16 cellular contexts compared by ENCODE assay signal in genomic region chr22:45090364-45090960, GRCh38.
A peak's percentile ranks its signal among the peaks of the same experiment; 100 is the strongest.
DNase-seq lines count a peak whose midpoint lies in the region; ATAC-seq and TF ChIP-seq lines count a peak whose summit lies in the region.
"Had no signal": no experiment of that assay in that cellular context is flagged by ENCODE, and none has a peak within 500 bp of the region (broad histone marks: within the 10 kb centered on the region; RNA-seq: fewer than 3 reads in every experiment).

No MANE protein-coding gene starts in this region.

- no CpG with 5 or more reads among the region's 13 CpGs for WGBS in trophoblast cell (ENCODE audit: extremely low coverage, insufficient coverage, insufficient read length)

- no peak overlapping the region for H3K4me3 Mint-ChIP-seq in activated CD4-positive, alpha-beta T cell treated with anti-CD3 and anti-CD28 coated beads, Interleukin-2, amount 10 ng/mL, durations not matched to agents 7 days and 5 days
- H3K4me3 Mint-ChIP-seq: activated naive CD8-positive, alpha-beta T cell treated with anti-CD3 and anti-CD28 coated beads, Interleukin-2, amount 10 ng/mL, durations not matched to agents 7 days and 5 days had no signal

- no peaks in the 10 kb centered on the region for H3K36me3 ChIP-seq in trophoblast cell (ENCODE audit: control insufficient read depth in 1 of 2, insufficient read depth in 2 of 2, low read length in 2 of 2)
- H3K36me3 ChIP-seq: gastrocnemius medialis, thyroid gland had no signal

- peak; percentile 20 for TF ChIP-seq CTCF in fibroblast of the aortic adventitia (IDR thresholded peaks at IDR 0.05; ENCODE audit: insufficient read depth, low read length)

- CTCF ChIA-PET in activated CD4-positive, alpha-beta T cell treated with anti-CD3 and anti-CD28 coated beads, Interleukin-2, amount 10 ng/mL, durations not matched to agents 7 days and 5 days (lab: Charles Lee), result interaction anchor here (0.6 kb wide), 1 partner anchor 25 kb away, joined by 3 read pairs; no protein-coding TSS in a partner anchor

- H4K12ac ChIP-seq in trophoblast cell (ENCODE audit: low read depth, low read length), result no peak overlapping the region

- no peak overlapping the region for H3K18ac ChIP-seq in trophoblast cell (ENCODE audit: low read length)

- H3K4ac ChIP-seq in trophoblast cell (ENCODE audit: low read depth, low read length), result no peak overlapping the region

- no peaks in the 10 kb centered on the region for H3K36me3 Mint-ChIP-seq in activated CD4-positive, alpha-beta T cell treated with anti-CD3 and anti-CD28 coated beads, Interleukin-2, amount 10 ng/mL, durations not matched to agents 7 days and 5 days (ENCODE audit: low read depth)
- H3K36me3 Mint-ChIP-seq: activated naive CD8-positive, alpha-beta T cell treated with anti-CD3 and anti-CD28 coated beads, Interleukin-2, amount 10 ng/mL, durations not matched to agents 7 days and 5 days had no signal

- H2AK5ac ChIP-seq in trophoblast cell (ENCODE audit: low read length), result no peak overlapping the region

- no peaks in the 10 kb centered on the region for H3K27me3 Mint-ChIP-seq in activated CD4-positive, alpha-beta T cell treated with anti-CD3 and anti-CD28 coated beads, Interleukin-2, amount 10 ng/mL, durations not matched to agents 7 days and 5 days

- H3K4me3 ChIP-seq in fibroblast of the aortic adventitia (ENCODE audit: low read depth, low read length) (no peak overlapping the region), trophoblast cell (ENCODE audit: low read depth, low read length) (no peak overlapping the region)
- H3K4me3 ChIP-seq: dorsolateral prefrontal cortex, gastrocnemius medialis, thyroid gland had no signal

- H2AFZ ChIP-seq in trophoblast cell (ENCODE audit: insufficient read depth, low read length, poor library complexity), result no peak overlapping the region

- no peaks in the 10 kb centered on the region for H3K9me3 Mint-ChIP-seq in activated CD4-positive, alpha-beta T cell treated with anti-CD3 and anti-CD28 coated beads, Interleukin-2, amount 10 ng/mL, durations not matched to agents 7 days and 5 days
- H3K9me3 Mint-ChIP-seq: activated naive CD8-positive, alpha-beta T cell treated with anti-CD3 and anti-CD28 coated beads, Interleukin-2, amount 10 ng/mL, durations not matched to agents 7 days and 5 days had no signal

- H3K27ac ChIP-seq in trophoblast cell (ENCODE audit: low read depth, low read length), result no peak overlapping the region
- H3K27ac ChIP-seq: dorsolateral prefrontal cortex, gastrocnemius medialis, thyroid gland had no signal

- no peak overlapping the region for H2BK5ac ChIP-seq in trophoblast cell (ENCODE audit: low read depth, low read length, poor library complexity)

- DNase-seq in H4 (ENCODE audit: low spot score) (peak; percentile 61), RPMI7951 (ENCODE audit: low read depth) (peak; percentile 20), fibroblast of the aortic adventitia (ENCODE audit: low read depth) (peak; percentile 48), trophoblast cell (peak; percentile 67 to 80), anterior cingulate cortex (lab: John Stamatoyannopoulos, UW) (no peak), cerebellar nuclear complex (lab: John Stamatoyannopoulos, UW) (no peak)
- DNase-seq in activated CD4-positive, alpha-beta T cell treated with anti-CD3 and anti-CD28 coated beads, Interleukin-2, amount 10 ng/mL, durations not matched to agents 7 days and 5 days, result no peak
- DNase-seq: activated naive CD8-positive, alpha-beta T cell treated with anti-CD3 and anti-CD28 coated beads, Interleukin-2, amount 10 ng/mL, durations not matched to agents 7 days and 5 days; dorsolateral prefrontal cortex; gastrocnemius medialis; left ventricle myocardium superior; NCI-H1105; NCI-H526; thyroid gland had no signal

- H3K4me1 Mint-ChIP-seq in activated CD4-positive, alpha-beta T cell treated with anti-CD3 and anti-CD28 coated beads, Interleukin-2, amount 10 ng/mL, durations not matched to agents 7 days and 5 days, result no peaks in the 10 kb centered on the region
- H3K4me1 Mint-ChIP-seq: activated naive CD8-positive, alpha-beta T cell treated with anti-CD3 and anti-CD28 coated beads, Interleukin-2, amount 10 ng/mL, durations not matched to agents 7 days and 5 days had no signal

- no peak overlapping the region for H2BK12ac ChIP-seq in trophoblast cell (ENCODE audit: low read length)

- POLR2A ChIA-PET in activated CD4-positive, alpha-beta T cell treated with anti-CD3 and anti-CD28 coated beads, Interleukin-2, amount 10 ng/mL, durations not matched to agents 7 days and 5 days (lab: Charles Lee), result no interaction called here

- peak overlapping the region; percentile 4 for H3K4me2 ChIP-seq in trophoblast cell (ENCODE audit: low read length)

- no peak overlapping the region for H3K14ac ChIP-seq in trophoblast cell (ENCODE audit: low read length)

- peaks cover 3% of the 10 kb centered on the region for H3K9me3 ChIP-seq in trophoblast cell (ENCODE audit: insufficient read depth, low read depth, low read length)
- H3K9me3 ChIP-seq: gastrocnemius medialis, thyroid gland had no signal

- H3K4me1 ChIP-seq in trophoblast cell (ENCODE audit: control insufficient read depth in 1 of 2, insufficient read depth in 2 of 2, low read length in 2 of 2), result no peaks in the 10 kb centered on the region
- H3K4me1 ChIP-seq: gastrocnemius medialis, thyroid gland had no signal

- ATAC-seq in HG03469 (IDR thresholded peaks at IDR 0.05; ENCODE audit: unreplicated experiment), result no peak
- ATAC-seq: gastrocnemius medialis, left ventricle myocardium superior, Right ventricle myocardium inferior had no signal

- H3K79me2 ChIP-seq in trophoblast cell (ENCODE audit: control insufficient read depth, insufficient read depth, low read length, poor library complexity), result no peaks in the 10 kb centered on the region

- H3K79me1 ChIP-seq in trophoblast cell (ENCODE audit: low read length), result no peaks in the 10 kb centered on the region

- no peak overlapping the region for H4K91ac ChIP-seq in trophoblast cell (ENCODE audit: low read depth, low read length)

- H3K27me3 ChIP-seq in trophoblast cell (ENCODE audit: insufficient read depth, low read length), result no peaks in the 10 kb centered on the region
- H3K27me3 ChIP-seq: thyroid gland had no signal

- H3K23ac ChIP-seq in trophoblast cell (ENCODE audit: low read length), result no peak overlapping the region

- H2BK120ac ChIP-seq in trophoblast cell (ENCODE audit: insufficient read depth, low read length, poor library complexity), result no peak overlapping the region

- no peak overlapping the region for H4K8ac ChIP-seq in trophoblast cell (ENCODE audit: low read depth, low read length)

- no peak overlapping the region for H3K9ac ChIP-seq in trophoblast cell (ENCODE audit: low read length)

- no peak overlapping the region for H3K27ac Mint-ChIP-seq in activated CD4-positive, alpha-beta T cell treated with anti-CD3 and anti-CD28 coated beads, Interleukin-2, amount 10 ng/mL, durations not matched to agents 7 days and 5 days
- H3K27ac Mint-ChIP-seq: activated naive CD8-positive, alpha-beta T cell treated with anti-CD3 and anti-CD28 coated beads, Interleukin-2, amount 10 ng/mL, durations not matched to agents 7 days and 5 days had no signal

Comparison
In these comparisons a context has a peak if more than half of its experiments do, and no peak if none do; other contexts are left out.
1. DNase-seq: peak in H4 (single experiment), RPMI7951 (single experiment), fibroblast of the aortic adventitia (single experiment) and trophoblast cell (2 of 2); none in anterior cingulate cortex (0 of 58), cerebellar nuclear complex (0 of 2) and activated CD4-positive, alpha-beta T cell treated with anti-CD3 and anti-CD28 coated beads, Interleukin-2, amount 10 ng/mL, durations not matched to agents 7 days and 5 days (single experiment).